21 cellular contexts compared by ENCODE assay signal in the genomic region with DNA sequence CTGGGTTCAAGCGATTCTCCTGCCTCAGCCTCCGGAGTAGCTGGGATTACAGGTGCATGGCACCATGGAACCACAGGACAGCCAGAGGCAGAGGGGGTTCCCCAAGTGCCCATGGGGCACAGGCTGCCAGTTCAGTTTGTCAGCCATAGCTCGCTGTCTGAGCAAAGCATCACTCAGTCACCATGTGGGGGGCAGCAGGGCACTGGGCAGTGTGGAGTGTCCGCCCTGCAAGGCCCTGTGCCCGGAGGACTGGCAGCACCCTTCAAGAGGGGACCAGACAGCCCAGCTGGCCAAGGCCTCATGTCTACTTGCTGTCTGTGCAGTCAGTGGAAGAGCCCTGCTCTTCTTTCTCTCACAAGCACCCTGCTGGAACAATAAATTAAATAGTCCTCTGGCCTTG. TPM values are rescaled to one million over a fixed set of nuclear protein-coding genes. Genes with fewer than 3 reads are reported as not detected.
A peak's percentile ranks its signal among the peaks of the same experiment; 100 is the strongest.
DNase-seq lines count a peak whose midpoint lies in the region; ATAC-seq and TF ChIP-seq lines count a peak whose summit lies in the region.
"Had no signal": no experiment of that assay in that cellular context is flagged by ENCODE, and none has a peak within 500 bp of the region (broad histone marks: within the 10 kb centered on the region; RNA-seq: fewer than 3 reads in every experiment).

No MANE protein-coding gene starts in this region.

- no peak overlapping the region for H3K14ac ChIP-seq in mesenchymal stem cell (ENCODE audit: low read length in 2 of 2)

- no peak overlapping the region for H3K23ac ChIP-seq in mesenchymal stem cell (ENCODE audit: low read length in 2 of 2)

- DNase-seq in H7 (peak; percentile 41), mesenchymal stem cell (no peak), GF-D8 (lab: John Stamatoyannopoulos, UW) (no peak), activated gamma-delta T cell treated with Interleukin-2 at 50 U/mL for 16 hours (no peak), Caco-2 (no peak)
- DNase-seq: activated CD8-positive, alpha-beta memory T cell treated with anti-CD3 and anti-CD28 coated beads for 24 hours; DMS153; effector CD8-positive, alpha-beta T cell; immature natural killer cell; natural killer cell; NCI-H1694 treated with DMSO at 0.1 percent for 48 hours; NCI-H2171; NCI-H510A treated with DMSO at 0.1 percent for 48 hours; stimulated activated naive CD4-positive, alpha-beta T cell treated with Interleukin-2 at 50 U/mL for 16 hours; T-helper 1 cell had no signal

- CTCF ChIA-PET in Caco-2 (lab: Charles Lee), result no interaction called here

- H3K79me1 ChIP-seq in mesenchymal stem cell (replicated peaks; ENCODE audit: low read length, poor library complexity, severe bottlenecking), result peaks cover 28% of the 10 kb centered on the region

- H3K27ac ChIP-seq in mesenchymal stem cell (ENCODE audit: low read length, poor library complexity, severe bottlenecking), result no peak overlapping the region
- peak overlapping the region; percentile 92 for H3K27ac ChIP-seq in skeletal muscle tissue (ENCODE audit: low read depth, low read length)
- H3K27ac ChIP-seq: pancreas had no signal

- H2AK5ac ChIP-seq in mesenchymal stem cell (ENCODE audit: low read length, severe bottlenecking), result no peak overlapping the region

- no peaks in the 10 kb centered on the region for H3K9me3 Mint-ChIP-seq in Caco-2 (ENCODE audit: unreplicated experiment)
- H3K9me3 Mint-ChIP-seq: activated T-helper 1 cell treated with anti-CD3 and anti-CD28 coated beads, Interleukin-12 subunit alpha, Interleukin-12 subunit beta, Interleukin-2, Interleukin-4 antibody, amounts not matched to agents 30 ng/mL and 10 ng/mL and 1 ng/mL, durations not matched to agents 14 hours and 24 hours and 36 hours; CD4-positive, alpha-beta memory T cell; immature natural killer cell; natural killer cell had no signal

- WGBS in mesenchymal stem cell, result 97% methylated on average over 5 of the region's 5 CpGs

- H2BK15ac ChIP-seq in mesenchymal stem cell (ENCODE audit: low read depth, poor library complexity, severe bottlenecking), result no peak overlapping the region

- H3K4me1 Mint-ChIP-seq in Caco-2 (ENCODE audit: low read depth, unreplicated experiment), result no peaks in the 10 kb centered on the region

- intact Hi-C loops in Caco-2 (cut with micrococcal nuclease; ENCODE audit: unreplicated experiment), result no loop called here

- no peak overlapping the region for H3K4me3 ChIP-seq in H7 (ENCODE audit: insufficient read depth, low read depth, low read length)
- H3K4me3 ChIP-seq in mesenchymal stem cell (ENCODE audit: insufficient read depth in 1 of 2, low read depth in 1 of 2, low read length in 2 of 2), result no peak overlapping the region
- H3K4me3 ChIP-seq in skeletal muscle tissue (ENCODE audit: low read length in 3 of 3), result no peak overlapping the region
- no peak overlapping the region for H3K4me3 ChIP-seq in Caco-2 (ENCODE audit: low read depth, low read length)
- H3K4me3 ChIP-seq: pancreas had no signal

- H3K27ac Mint-ChIP-seq in Caco-2 (ENCODE audit: unreplicated experiment), result no peak overlapping the region
- H3K27ac Mint-ChIP-seq: activated T-helper 1 cell treated with anti-CD3 and anti-CD28 coated beads, Interleukin-12 subunit alpha, Interleukin-12 subunit beta, Interleukin-2, Interleukin-4 antibody, amounts not matched to agents 30 ng/mL and 10 ng/mL and 1 ng/mL, durations not matched to agents 14 hours and 24 hours and 36 hours had no signal

- no peak overlapping the region for H3K4me3 Mint-ChIP-seq in Caco-2 (ENCODE audit: unreplicated experiment)
- H3K4me3 Mint-ChIP-seq: activated naive CD8-positive, alpha-beta T cell; activated T-helper 1 cell treated with anti-CD3 and anti-CD28 coated beads, Interleukin-12 subunit alpha, Interleukin-12 subunit beta, Interleukin-2, Interleukin-4 antibody, amounts not matched to agents 30 ng/mL and 10 ng/mL and 1 ng/mL, durations not matched to agents 14 hours and 24 hours and 36 hours; CD4-positive, alpha-beta memory T cell; immature natural killer cell had no signal

- POLR2A ChIA-PET in Caco-2 (lab: Charles Lee), result no interaction called here

- no peak overlapping the region for H3K18ac ChIP-seq in mesenchymal stem cell (ENCODE audit: low read depth in 1 of 2, low read length in 2 of 2)

- no peak overlapping the region for H3K4me2 ChIP-seq in mesenchymal stem cell (ENCODE audit: low read length, poor library complexity, severe bottlenecking)

- no peak overlapping the region for H4K91ac ChIP-seq in mesenchymal stem cell (ENCODE audit: low read length)

- no peak overlapping the region for H2AFZ ChIP-seq in mesenchymal stem cell (ENCODE audit: low read depth, low read length)

- H3K27me3 Mint-ChIP-seq in Caco-2 (ENCODE audit: insufficient read depth, unreplicated experiment), result no peaks in the 10 kb centered on the region
- H3K27me3 Mint-ChIP-seq: activated naive CD8-positive, alpha-beta T cell; CD4-positive, alpha-beta memory T cell had no signal

- no peak for TF ChIP-seq CTCF in Caco-2 (IDR thresholded peaks at IDR 0.05; ENCODE audit: insufficient read depth in 1 of 2, low read depth in 1 of 2, low read length in 1 of 2, severe bottlenecking in 1 of 2, unreplicated experiment in 1 of 2)

- H3K27me3 ChIP-seq in H7 (ENCODE audit: control insufficient read depth, insufficient read depth, low read length), result no peaks in the 10 kb centered on the region
- no peaks in the 10 kb centered on the region for H3K27me3 ChIP-seq in mesenchymal stem cell (ENCODE audit: control insufficient read depth in 1 of 2, insufficient read depth in 1 of 2, low read length in 2 of 2)
- H3K27me3 ChIP-seq in skeletal muscle tissue (ENCODE audit: control insufficient read depth in 3 of 3, insufficient read depth in 3 of 3, low read length in 3 of 3), result no peaks in the 10 kb centered on the region
- H3K27me3 ChIP-seq in Caco-2 (replicated peaks; ENCODE audit: control insufficient read depth, insufficient read depth, low read length), result no peaks in the 10 kb centered on the region
- H3K27me3 ChIP-seq: pancreas had no signal

- H3K4me1 ChIP-seq in mesenchymal stem cell (ENCODE audit: control insufficient read depth, insufficient read depth, low read depth, low read length) (peaks cover 28% of the 10 kb centered on the region), skeletal muscle tissue (ENCODE audit: control insufficient read depth in 3 of 3, insufficient read depth in 3 of 3, low read length in 3 of 3) (peaks cover 33 to 48% (median 38%) of the 10 kb centered on the region in 3 donors), Caco-2 (peaks cover 6% of the 10 kb centered on the region)

- no TSS peak for BruUV-seq in Caco-2 (replicated peaks; lab: Mats Ljungman, UMichigan)

- H3K36me3 ChIP-seq in H7 (replicated peaks; ENCODE audit: control insufficient read depth, insufficient read depth, low read length) (peaks cover 34% of the 10 kb centered on the region), mesenchymal stem cell (ENCODE audit: control insufficient read depth in 1 of 2, insufficient read depth in 2 of 2, low read depth in 1 of 2, low read length in 2 of 2) (peaks cover 74 to 76% of the 10 kb centered on the region in 2 experiments), skeletal muscle tissue (ENCODE audit: control insufficient read depth in 3 of 3, insufficient read depth in 3 of 3, low read length in 3 of 3) (peaks cover 30 to 46% (median 35%) of the 10 kb centered on the region in 3 donors), Caco-2 (ENCODE audit: control insufficient read depth, insufficient read depth, low read length) (peaks cover 10% of the 10 kb centered on the region)

- no peak overlapping the region for H2BK5ac ChIP-seq in mesenchymal stem cell (ENCODE audit: low read depth, low read length, poor library complexity, severe bottlenecking)

- H4K8ac ChIP-seq in mesenchymal stem cell (ENCODE audit: low read length), result no peak overlapping the region

- H3K36me3 Mint-ChIP-seq in Caco-2 (ENCODE audit: insufficient read depth, unreplicated experiment), result peaks cover 100% of the 10 kb centered on the region
- H3K36me3 Mint-ChIP-seq: activated naive CD8-positive, alpha-beta T cell; natural killer cell had no signal

- H2BK12ac ChIP-seq in mesenchymal stem cell (ENCODE audit: low read length in 2 of 2), result no peak overlapping the region

- no peaks in the 10 kb centered on the region for H3K9me3 ChIP-seq in mesenchymal stem cell (ENCODE audit: control insufficient read depth, low read length)
- H3K9me3 ChIP-seq in skeletal muscle tissue (ENCODE audit: control insufficient read depth in 3 of 3, low read length in 3 of 3), result no peaks in the 10 kb centered on the region
- no peaks in the 10 kb centered on the region for H3K9me3 ChIP-seq in Caco-2
- H3K9me3 ChIP-seq: pancreas had no signal

- no peak overlapping the region for H2BK120ac ChIP-seq in mesenchymal stem cell (ENCODE audit: low read depth, low read length)

- peak; percentile 13 for ATAC-seq in SK-N-SH treated with all-trans-retinoic acid at 6 μM for 48 hours

- H3K9ac ChIP-seq in mesenchymal stem cell (ENCODE audit: low read length) (peak overlapping the region; percentile 14), skeletal muscle tissue (ENCODE audit: low read depth in 1 of 3, low read length in 3 of 3) (peak overlapping the region in 2 of 3 donors; percentile 33 to 75)

- no peak overlapping the region for H3K4ac ChIP-seq in mesenchymal stem cell (ENCODE audit: low read depth in 1 of 2, low read length in 2 of 2)

RNA-seq across cellular contexts. Expression of a gene that starts 6.4 kb away (rescaled TPM):
- 195 and 271 TPM in 2 replicates for total RNA-seq in H7 (2014; rRNA removed; shearing (Covaris generic))
- 44.0 TPM for polyA plus RNA-seq in mesenchymal stem cell (2013, experiment 1 of 2)
- polyA plus RNA-seq in mesenchymal stem cell (2013, experiment 2 of 2), result 42.6 TPM
- total RNA-seq in skeletal muscle tissue (78.8 TPM), Caco-2 (2022) (248 and 252 TPM in 2 replicates)

RNA-seq across cellular contexts. Expression of a gene that starts 6.6 kb away (rescaled TPM):
- total RNA-seq in H7 (2014; rRNA removed; shearing (Covaris generic)), result 269 and 274 TPM in 2 replicates
- 263 TPM for polyA plus RNA-seq in mesenchymal stem cell (2013, experiment 1 of 2)
- 272 TPM for polyA plus RNA-seq in mesenchymal stem cell (2013, experiment 2 of 2)
- total RNA-seq in skeletal muscle tissue (104 TPM), Caco-2 (2022) (133 and 140 TPM in 2 replicates)

RNA-seq across cellular contexts. Expression of a gene that starts 13.8 kb away (rescaled TPM):
- 127 and 158 TPM in 2 replicates for total RNA-seq in H7 (2014; rRNA removed; shearing (Covaris generic))
- 494 TPM for polyA plus RNA-seq in mesenchymal stem cell (2013, experiment 1 of 2)
- polyA plus RNA-seq in mesenchymal stem cell (2013, experiment 2 of 2), result 496 TPM
- total RNA-seq in skeletal muscle tissue (43.3 TPM), Caco-2 (2022) (253 and 292 TPM in 2 replicates)

RNA-seq across cellular contexts. Expression of a gene that starts 17.1 kb away (rescaled TPM):
- 0.85 and 0.94 TPM in 2 replicates for total RNA-seq in H7 (2014; rRNA removed; shearing (Covaris generic))
- polyA plus RNA-seq in mesenchymal stem cell (2013, experiment 1 of 2), result 0.68 TPM
- polyA plus RNA-seq in mesenchymal stem cell (2013, experiment 2 of 2), result 1.1 TPM
- total RNA-seq in skeletal muscle tissue, result 1.0 TPM
- total RNA-seq in Caco-2 (2022), result 0.37 and 0.68 TPM in 2 replicates
- polyA plus RNA-seq: CD4-positive, alpha-beta memory T cell; immature natural killer cell had no signal

RNA-seq across cellular contexts. Expression of a gene that starts 24.6 kb away (rescaled TPM):
- 421 and 528 TPM in 2 replicates for total RNA-seq in H7 (2014; rRNA removed; shearing (Covaris generic))
- polyA plus RNA-seq in mesenchymal stem cell (2013, experiment 1 of 2), result 1,896 TPM
- polyA plus RNA-seq in mesenchymal stem cell (2013, experiment 2 of 2), result 1,944 TPM
- 264 TPM for total RNA-seq in skeletal muscle tissue
- 895 and 958 TPM in 2 replicates for total RNA-seq in Caco-2 (2022)
